In genomic region chr2:1451451-1451850, GRCh38 we compare ENCODE assay signal across 23 cellular contexts. TPM values are rescaled to one million over a fixed set of nuclear protein-coding genes. Genes with fewer than 3 reads are reported as not detected.
"Had no signal": no experiment of that assay in that cellular context is flagged by ENCODE, and none has a peak within 500 bp of the region (broad histone marks: within the 10 kb centered on the region; RNA-seq: fewer than 3 reads in every experiment).

No MANE protein-coding gene starts in this region.

- H3K36me3 ChIP-seq: SJSA1 had no signal

- H3K9me3 ChIP-seq: SJSA1 had no signal

- H3K4me3 ChIP-seq: SJSA1, SK-N-MC had no signal

- H3K27ac ChIP-seq: SJSA1, SK-N-MC had no signal

- ATAC-seq: HepG2 had no signal

- DNase-seq: IMR-90, Karpas-422, KG1, MM.1S, NCI-H1092 treated with DMSO at 0.1 percent for 48 hours, NCI-H1436, NCI-H187, NCI-H2029, NCI-H2081 treated with DMSO at 0.1 percent for 48 hours, NCI-H2171, NCI-H226, NCI-H446, NCI-H510A, NCI-H524 treated with DMSO at 0.1 percent for 48 hours, NCI-H69, NCI-H774, Right ventricle myocardium superior, RPMI8226, SIG-M5 had no signal

RNA-seq across cellular contexts. Expression of gene TPO, which starts 38.2 kb away (rescaled TPM):
- total RNA-seq: HepG2, IMR-90, M059J, SJSA1 had no signal
- polyA plus RNA-seq: HepG2, IMR-90 had no signal
